In genomic region chr16:82061861-82062525, GRCh38 we compare ENCODE assay signal across 10 cellular contexts. TPM values are rescaled to one million over a fixed set of nuclear protein-coding genes. Genes with fewer than 3 reads are reported as not detected.
DNase-seq lines count a peak whose midpoint lies in the region; ATAC-seq and TF ChIP-seq lines count a peak whose summit lies in the region.
"Had no signal": no experiment of that assay in that cellular context is flagged by ENCODE, and none has a peak within 500 bp of the region (broad histone marks: within the 10 kb centered on the region; RNA-seq: fewer than 3 reads in every experiment).

No MANE protein-coding gene starts in this region.

- H3K4me1 Mint-ChIP-seq in memory B cell: no peaks in the 10 kb centered on the region

- H3K27ac Mint-ChIP-seq in memory B cell: no peak overlapping the region

- peaks cover 13% of the 10 kb centered on the region for H3K27me3 Mint-ChIP-seq in memory B cell

- in situ Hi-C loops in astrocyte of the spinal cord (cut with HindIII; ENCODE audit: low sequenced_read_pairs): no loop called here

- ATAC-seq in memory B cell (ENCODE audit: low read depth): peak; percentile 34
- no peak for ATAC-seq in GM21737 (IDR thresholded peaks at IDR 0.05; ENCODE audit: unreplicated experiment)
- ATAC-seq in GM19397 (IDR thresholded peaks at IDR 0.05; ENCODE audit: unreplicated experiment): no peak

- H3K4me3 ChIP-seq in Jurkat, Clone E6-1 (ENCODE audit: low read length): no peak overlapping the region
- no peak overlapping the region for H3K4me3 ChIP-seq in astrocyte of the spinal cord (ENCODE audit: low read depth, low read length)
- H3K4me3 ChIP-seq: SJCRH30 had no signal

- H3K9me3 Mint-ChIP-seq in memory B cell: no peaks in the 10 kb centered on the region

- no peak overlapping the region for H3K4me3 Mint-ChIP-seq in memory B cell

- DNase-seq in Daoy (ENCODE audit: low read depth) (peak; percentile 29), astrocyte of the spinal cord (ENCODE audit: low read depth, low spot score) (peak; percentile 26), memory B cell (ENCODE audit: low spot score in 2 of 2) (peak in 1 of 2 donors; percentile 4), C1 segment of cervical spinal cord (lab: John Stamatoyannopoulos, UW) (no peak), ureter (ENCODE audit: low spot score) (no peak)
- peak; percentile 37 for DNase-seq in Jurkat, Clone E6-1 (ENCODE audit: low read depth, low spot score)

- no peaks in the 10 kb centered on the region for H3K36me3 Mint-ChIP-seq in memory B cell

- peak; percentile 42 for TF ChIP-seq CTCF in astrocyte of the spinal cord (IDR thresholded peaks at IDR 0.05; ENCODE audit: low read depth, low read length)

RNA-seq across cellular contexts. Expression of gene HSD17B2, which starts 26.9 kb away (rescaled TPM):
- 0.45 and 0.69 TPM in 2 replicates for total RNA-seq in Daoy (2014; rRNA removed; shearing (Covaris generic))
- not detected for polyA plus RNA-seq in Jurkat, Clone E6-1 (2012; ENCODE audit: insufficient read depth, insufficient read length)
- total RNA-seq in ureter: 47.8 TPM
- total RNA-seq: mononuclear cell, SJCRH30 had no signal

RNA-seq across cellular contexts. Expression of gene SDR42E1, which starts 50.7 kb away (rescaled TPM):
- 1.5 and 1.6 TPM in 2 replicates for total RNA-seq in Daoy (2014; rRNA removed; shearing (Covaris generic))
- polyA plus RNA-seq in Jurkat, Clone E6-1 (2012; ENCODE audit: insufficient read depth, insufficient read length): not detected
- total RNA-seq in ureter: 28.3 TPM

Comparison
In these comparisons a context has a peak if more than half of its experiments do, and no peak if none do; other contexts are left out.
1. DNase-seq: peak in Daoy (single experiment), Jurkat, Clone E6-1 (single experiment) and astrocyte of the spinal cord (single experiment); none in C1 segment of cervical spinal cord (0 of 14) and ureter (single experiment).
2. RNA of gene HSD17B2, which starts 26.9 kb away (total RNA-seq): 47.8 TPM in ureter (single experiment); 0.45 to 0.69 TPM in Daoy; every median in the first group is over 10 times any median in the second.
3. RNA of gene SDR42E1, which starts 50.7 kb away (total RNA-seq): 28.3 TPM in ureter (single experiment); 1.5 to 1.6 TPM in Daoy; every median in the first group is over 10 times any median in the second.